ENCODE assay signal across 34 cellular contexts in the genomic region with DNA sequence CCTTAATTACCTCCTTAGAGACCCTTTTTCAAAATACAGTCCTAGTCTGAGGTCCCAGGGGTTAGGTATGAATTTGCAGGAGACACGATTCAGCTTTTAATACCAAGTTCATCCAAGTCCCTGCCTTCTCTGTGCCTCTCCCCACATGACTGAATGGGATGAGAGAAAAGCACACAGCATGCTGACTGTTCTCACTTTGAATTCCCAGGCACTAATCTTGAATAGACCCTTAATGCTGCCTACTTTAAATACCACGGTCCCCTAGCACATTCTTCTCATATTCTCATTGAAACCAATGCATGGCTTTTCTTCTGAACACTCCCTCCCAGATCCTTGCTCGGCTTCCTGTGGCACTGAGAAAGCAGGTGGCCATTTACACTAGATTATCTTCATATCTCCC.
"Had no signal": no experiment of that assay in that cellular context is flagged by ENCODE, and none has a peak within 500 bp of the region (broad histone marks: within the 10 kb centered on the region; RNA-seq: fewer than 3 reads in every experiment).

No MANE protein-coding gene starts in this region.

- H3K4me3 Mint-ChIP-seq: memory B cell; mesothelial cell of epicardium; naive B cell; natural killer cell treated with Interleukin-12 subunit alpha and Interleukin-12 subunit beta and Interleukin-15 and Interleukin-18, amount 100 ng/mL, for 72 hours; neural crest cell; stimulated activated naive CD8-positive, alpha-beta T cell treated with anti-CD3 and anti-CD28 coated beads, Interleukin-15, amount 100 ng/mL, for 72 hours had no signal

- H3K4me1 ChIP-seq: gastrocnemius medialis, right lobe of liver, suprapubic skin, transverse colon, upper lobe of right lung, uterus had no signal

- H3K9me3 Mint-ChIP-seq: memory B cell; mesothelial cell of epicardium; naive B cell; natural killer cell treated with Interleukin-12 subunit alpha and Interleukin-12 subunit beta and Interleukin-15 and Interleukin-18, amount 100 ng/mL, for 72 hours; neural crest cell; stimulated activated naive CD8-positive, alpha-beta T cell treated with anti-CD3 and anti-CD28 coated beads, Interleukin-15, amount 100 ng/mL, for 72 hours had no signal

- H3K4me2 ChIP-seq: hepatocyte, smooth muscle cell had no signal

- H3K36me3 Mint-ChIP-seq: memory B cell; mesothelial cell of epicardium; naive B cell; natural killer cell treated with Interleukin-12 subunit alpha and Interleukin-12 subunit beta and Interleukin-15 and Interleukin-18, amount 100 ng/mL, for 72 hours had no signal

- H3K79me2 ChIP-seq: hepatocyte had no signal

- H3K27ac Mint-ChIP-seq: memory B cell; mesothelial cell of epicardium; natural killer cell treated with Interleukin-12 subunit alpha and Interleukin-12 subunit beta and Interleukin-15 and Interleukin-18, amount 100 ng/mL, for 72 hours; stimulated activated naive CD8-positive, alpha-beta T cell treated with anti-CD3 and anti-CD28 coated beads, Interleukin-15, amount 100 ng/mL, for 72 hours had no signal

- DNase-seq: dorsolateral prefrontal cortex; effector CD4-positive, alpha-beta T cell; foreskin fibroblast; gastrocnemius medialis; head of caudate nucleus; kidney; mucosa of descending colon; naive B cell; nucleus accumbens; ovary; posterior cingulate gyrus; retina; right lobe of liver; stimulated activated CD4-positive, alpha-beta T cell treated with anti-CD3 and anti-CD28 coated beads, Interleukin-12 subunit alpha, Interleukin-12 subunit beta, amount 100 ng/mL, for 4 hours; stimulated activated CD4-positive, alpha-beta T cell treated with anti-CD3 and anti-CD28 coated beads, Interleukin-1b, Interleukin-23, amount 100 ng/mL, for 48 hours; stimulated activated CD4-positive, alpha-beta T cell treated with anti-CD3 and anti-CD28 coated beads, Interleukin-4, amount 100 ng/mL, for 1 hour; stimulated activated CD8-positive, alpha-beta memory T cell treated with anti-CD3 and anti-CD28 coated beads, Interleukin-4, amount 100 ng/mL, for 48 hours; stimulated activated naive CD4-positive, alpha-beta T cell; stimulated activated naive CD8-positive, alpha-beta T cell treated with anti-CD3 and anti-CD28 coated beads, Interleukin-15, amount 100 ng/mL, for 72 hours; transverse colon; upper lobe of right lung; uterus had no signal

- H3K4me3 ChIP-seq: dorsolateral prefrontal cortex, gastrocnemius medialis, hepatocyte, lung, mucosa of descending colon, ovary, right lobe of liver, smooth muscle cell, suprapubic skin, transverse colon, upper lobe of right lung, uterus had no signal

- H3K9me3 ChIP-seq: gastrocnemius medialis, mucosa of descending colon, ovary, right lobe of liver, suprapubic skin, transverse colon, upper lobe of right lung, uterus had no signal

- H3K27me3 ChIP-seq: gastrocnemius medialis, hepatocyte, ovary, right lobe of liver, transverse colon, upper lobe of right lung, uterus had no signal

- H3K27ac ChIP-seq: dorsolateral prefrontal cortex, epithelial cell of prostate, gastrocnemius medialis, hepatocyte, ovary, right lobe of liver, suprapubic skin, transverse colon, upper lobe of right lung, uterus had no signal

- H3K4me1 Mint-ChIP-seq: memory B cell; mesothelial cell of epicardium; naive B cell; neural crest cell; stimulated activated naive CD8-positive, alpha-beta T cell treated with anti-CD3 and anti-CD28 coated beads, Interleukin-15, amount 100 ng/mL, for 72 hours had no signal

- H3K36me3 ChIP-seq: gastrocnemius medialis, ovary, right lobe of liver, suprapubic skin, transverse colon, upper lobe of right lung, uterus had no signal

- FAIRE-seq: colon, kidney had no signal

- ATAC-seq: esophagus mucosa; gastrocnemius medialis; left lobe of liver; mucosa of descending colon; natural killer cell treated with Interleukin-12 subunit alpha and Interleukin-12 subunit beta and Interleukin-15 and Interleukin-18, amount 100 ng/mL, for 72 hours; right lobe of liver; stimulated activated naive CD8-positive, alpha-beta T cell treated with anti-CD3 and anti-CD28 coated beads, Interleukin-15, amount 100 ng/mL, for 72 hours; upper lobe of right lung had no signal

- H2AFZ ChIP-seq: hepatocyte had no signal
